In the genomic region with DNA sequence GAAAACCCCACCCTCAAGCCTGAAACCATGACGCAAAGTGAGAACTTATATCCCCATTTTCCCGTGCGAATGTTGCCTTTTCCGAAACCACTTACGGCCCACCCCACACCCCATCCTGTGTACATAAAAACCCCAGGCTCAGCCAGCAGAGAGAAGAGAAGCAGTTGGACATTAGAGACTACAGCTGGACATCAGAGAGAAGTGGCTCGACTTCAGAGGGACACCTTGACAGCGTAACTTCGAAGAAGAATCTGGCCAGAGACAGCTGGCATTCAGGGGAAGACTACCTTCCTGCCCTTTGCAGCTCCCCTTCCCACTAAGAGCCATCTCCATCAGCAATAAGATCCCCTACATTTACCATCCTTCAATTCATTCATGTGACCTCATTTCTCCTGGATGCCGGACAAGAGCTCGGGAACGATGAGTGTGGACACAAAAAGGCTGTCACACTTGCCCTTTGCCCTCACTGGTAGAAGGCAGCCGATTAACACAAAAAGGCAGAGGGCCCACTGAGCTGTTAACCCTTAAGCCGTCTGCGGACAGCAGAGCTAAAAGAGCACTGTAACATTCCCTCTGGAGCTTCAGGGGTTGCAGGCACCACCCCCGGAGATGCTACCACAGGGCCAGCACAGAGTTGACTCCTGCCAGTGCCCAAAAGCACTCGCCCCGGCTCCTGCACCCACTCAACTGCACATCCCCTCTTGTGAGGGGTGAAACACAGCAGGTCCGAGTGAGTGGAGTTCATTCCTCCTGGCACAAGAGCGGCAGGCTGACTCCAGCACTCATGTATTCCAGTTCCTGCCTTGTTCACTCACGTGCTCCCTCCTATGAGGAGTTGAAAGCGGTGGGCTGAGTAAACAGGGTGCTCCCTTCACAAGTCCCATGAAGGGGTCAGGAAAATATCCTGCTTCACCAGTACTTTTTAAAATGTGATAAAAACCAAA, we compare ENCODE assay signal across 14 cellular contexts.
"Had no signal": no experiment of that assay in that cellular context is flagged by ENCODE, and none has a peak within 500 bp of the region (broad histone marks: within the 10 kb centered on the region; RNA-seq: fewer than 3 reads in every experiment).

No MANE protein-coding gene starts in this region.

- H3K4me3 Mint-ChIP-seq: activated CD4-positive, alpha-beta memory T cell treated with anti-CD3 and anti-CD28 coated beads, Interleukin-2, amount 10 ng/mL, durations not matched to agents 7 days and 5 days; activated naive CD4-positive, alpha-beta T cell treated with anti-CD3 and anti-CD28 coated beads, Interleukin-2, amount 50 U/mL, for 24 hours; activated T-cell treated with anti-CD3 and anti-CD28 coated beads, Interleukin-2, amount 50 U/mL, for 24 hours; memory B cell; natural killer cell treated with Interleukin-12 subunit alpha and Interleukin-12 subunit beta and Interleukin-15 and Interleukin-18, amount 100 ng/mL, for 72 hours; T-helper 17 cell had no signal

- H3K27me3 Mint-ChIP-seq: activated CD4-positive, alpha-beta memory T cell treated with anti-CD3 and anti-CD28 coated beads, Interleukin-2, amount 10 ng/mL, durations not matched to agents 7 days and 5 days; activated naive CD4-positive, alpha-beta T cell treated with anti-CD3 and anti-CD28 coated beads, Interleukin-2, amount 50 U/mL, for 24 hours; memory B cell; natural killer cell treated with Interleukin-12 subunit alpha and Interleukin-12 subunit beta and Interleukin-15 and Interleukin-18, amount 100 ng/mL, for 72 hours; T-helper 17 cell had no signal

- H3K9me3 Mint-ChIP-seq: activated CD4-positive, alpha-beta memory T cell treated with anti-CD3 and anti-CD28 coated beads, Interleukin-2, amount 10 ng/mL, durations not matched to agents 7 days and 5 days; activated naive CD4-positive, alpha-beta T cell treated with anti-CD3 and anti-CD28 coated beads, Interleukin-2, amount 50 U/mL, for 24 hours; activated T-cell treated with anti-CD3 and anti-CD28 coated beads, Interleukin-2, amount 50 U/mL, for 24 hours; memory B cell; natural killer cell treated with Interleukin-12 subunit alpha and Interleukin-12 subunit beta and Interleukin-15 and Interleukin-18, amount 100 ng/mL, for 72 hours had no signal

- ATAC-seq: foreskin keratinocyte; natural killer cell treated with Interleukin-12 subunit alpha and Interleukin-12 subunit beta and Interleukin-15 and Interleukin-18, amount 100 ng/mL, for 72 hours; T-helper 17 cell had no signal

- H3K36me3 Mint-ChIP-seq: natural killer cell treated with Interleukin-12 subunit alpha and Interleukin-12 subunit beta and Interleukin-15 and Interleukin-18, amount 100 ng/mL, for 72 hours had no signal

- H3K4me3 ChIP-seq: coronary artery, heart left ventricle had no signal

- H3K27me3 ChIP-seq: foreskin keratinocyte, heart left ventricle had no signal

- H3K36me3 ChIP-seq: heart left ventricle had no signal

- H3K4me1 Mint-ChIP-seq: activated CD4-positive, alpha-beta memory T cell treated with anti-CD3 and anti-CD28 coated beads, Interleukin-2, amount 10 ng/mL, durations not matched to agents 7 days and 5 days had no signal

- H3K27ac ChIP-seq: coronary artery, foreskin keratinocyte, heart left ventricle had no signal

- H3K27ac Mint-ChIP-seq: activated CD4-positive, alpha-beta memory T cell treated with anti-CD3 and anti-CD28 coated beads, Interleukin-2, amount 10 ng/mL, durations not matched to agents 7 days and 5 days; activated naive CD4-positive, alpha-beta T cell treated with anti-CD3 and anti-CD28 coated beads, Interleukin-2, amount 50 U/mL, for 24 hours; activated T-cell treated with anti-CD3 and anti-CD28 coated beads, Interleukin-2, amount 50 U/mL, for 24 hours; memory B cell; natural killer cell treated with Interleukin-12 subunit alpha and Interleukin-12 subunit beta and Interleukin-15 and Interleukin-18, amount 100 ng/mL, for 72 hours; T-helper 17 cell had no signal

- H3K9me3 ChIP-seq: heart left ventricle had no signal

- H3K4me1 ChIP-seq: foreskin keratinocyte had no signal

- DNase-seq: activated CD4-positive, alpha-beta memory T cell treated with anti-CD3 and anti-CD28 coated beads, Interleukin-2, amount 10 ng/mL, durations not matched to agents 7 days and 5 days; activated CD4-positive, alpha-beta T cell treated with anti-CD3 and anti-CD28 coated beads for 4 hours; activated T-cell treated with anti-CD3 and anti-CD28 coated beads, Interleukin-2, amount 50 U/mL, for 24 hours; central memory CD4-positive, alpha-beta T cell; effector CD4-positive, alpha-beta T cell; foreskin keratinocyte; heart left ventricle; stimulated activated CD4-positive, alpha-beta T cell treated with anti-CD3 and anti-CD28 coated beads, Interleukin-12 subunit alpha, Interleukin-12 subunit beta, amount 100 ng/mL, for 4 hours; stimulated activated CD4-positive, alpha-beta T cell treated with anti-CD3 and anti-CD28 coated beads, Interleukin-2, amount 100 ng/mL, for 24 hours; T-helper 17 cell had no signal
